20 cellular contexts compared by ENCODE assay signal in genomic region chr5:175684931-175685330, GRCh38. TPM values are rescaled to one million over a fixed set of nuclear protein-coding genes. Genes with fewer than 3 reads are reported as not detected.
DNase-seq lines count a peak whose midpoint lies in the region; ATAC-seq and TF ChIP-seq lines count a peak whose summit lies in the region.
"Had no signal": no experiment of that assay in that cellular context is flagged by ENCODE, and none has a peak within 500 bp of the region (broad histone marks: within the 10 kb centered on the region; RNA-seq: fewer than 3 reads in every experiment).

No MANE protein-coding gene starts in this region.

- H3K27me3 ChIP-seq in left ventricle myocardium inferior (ENCODE audit: low read depth) (no peaks in the 10 kb centered on the region), right atrium auricular region (no peaks in the 10 kb centered on the region)

- H3K9me3 Mint-ChIP-seq in activated T-helper 1 cell treated with anti-CD3 and anti-CD28 coated beads, Interleukin-12 subunit alpha, Interleukin-12 subunit beta, Interleukin-2, Interleukin-4 antibody, amounts not matched to agents 30 ng/mL and 10 ng/mL and 1 ng/mL, durations not matched to agents 14 hours and 24 hours and 36 hours = no peaks in the 10 kb centered on the region
- peaks cover 4% of the 10 kb centered on the region for H3K9me3 Mint-ChIP-seq in chondrocyte (ENCODE audit: low read depth)
- H3K9me3 Mint-ChIP-seq: H9 had no signal

- H3K4me1 ChIP-seq in left ventricle myocardium inferior (peaks cover 91% of the 10 kb centered on the region), right atrium auricular region (peaks cover 0 to 66% of the 10 kb centered on the region in 2 donors)

- H3K4me3 ChIP-seq in left ventricle myocardium inferior (no peak overlapping the region), right atrium auricular region (no peak overlapping the region)
- H3K4me3 ChIP-seq: GM12878 had no signal

- intact Hi-C loops in left ventricle myocardium inferior (cut with micrococcal nuclease) = no loop called here
- intact Hi-C loops in activated T-helper 1 cell treated with anti-CD3 and anti-CD28 coated beads, Interleukin-12 subunit alpha, Interleukin-12 subunit beta, Interleukin-2, Interleukin-4 antibody, amounts not matched to agents 30 ng/mL and 10 ng/mL and 1 ng/mL, durations not matched to agents 14 hours and 24 hours and 36 hours (cut with micrococcal nuclease) = no loop called here

- DNase-seq in left ventricle myocardium inferior (no peak), right atrium auricular region (ENCODE audit: low spot score) (no peak), chondrocyte (ENCODE audit: low spot score) (peak; percentile 17), anterior cingulate cortex (lab: John Stamatoyannopoulos, UW) (no peak), ureter (ENCODE audit: low spot score) (no peak)
- DNase-seq in activated T-helper 1 cell treated with anti-CD3 and anti-CD28 coated beads, Interleukin-12 subunit alpha, Interleukin-12 subunit beta, Interleukin-2, Interleukin-4 antibody, amounts not matched to agents 30 ng/mL and 10 ng/mL and 1 ng/mL, durations not matched to agents 14 hours and 24 hours and 36 hours (ENCODE audit: low spot score) = no peak
- DNase-seq: ACHN, DMS153, H9, KG1, MV-4-11, NCI-H1694 treated with DMSO at 0.1 percent for 48 hours, NCI-H510A, NCI-H748 treated with DMSO at 0.1 percent for 48 hours, OCI-M1, SHP77 treated with DMSO at 0.1 percent for 48 hours had no signal

- H3K9me3 ChIP-seq in left ventricle myocardium inferior (replicated peaks) = peaks cover 5% of the 10 kb centered on the region
- no peaks in the 10 kb centered on the region for H3K9me3 ChIP-seq in right atrium auricular region

- H3K27ac ChIP-seq in left ventricle myocardium inferior (replicated peaks) (peak overlapping the region; percentile 92), right atrium auricular region (peak overlapping the region in 1 of 2 donors; percentile 91), temporal lobe (ENCODE audit: low read depth, low read length) (peak overlapping the region; percentile 50)

- H3K4me3 Mint-ChIP-seq in activated T-helper 1 cell treated with anti-CD3 and anti-CD28 coated beads, Interleukin-12 subunit alpha, Interleukin-12 subunit beta, Interleukin-2, Interleukin-4 antibody, amounts not matched to agents 30 ng/mL and 10 ng/mL and 1 ng/mL, durations not matched to agents 14 hours and 24 hours and 36 hours = no peak overlapping the region
- H3K4me3 Mint-ChIP-seq in chondrocyte (ENCODE audit: unreplicated experiment) = no peak overlapping the region
- H3K4me3 Mint-ChIP-seq: H9 had no signal

- H3K27ac Mint-ChIP-seq in activated T-helper 1 cell treated with anti-CD3 and anti-CD28 coated beads, Interleukin-12 subunit alpha, Interleukin-12 subunit beta, Interleukin-2, Interleukin-4 antibody, amounts not matched to agents 30 ng/mL and 10 ng/mL and 1 ng/mL, durations not matched to agents 14 hours and 24 hours and 36 hours = peak overlapping the region; percentile 47
- no peak overlapping the region for H3K27ac Mint-ChIP-seq in chondrocyte (ENCODE audit: unreplicated experiment)
- H3K27ac Mint-ChIP-seq: H9 had no signal

- H3K27me3 Mint-ChIP-seq in activated T-helper 1 cell treated with anti-CD3 and anti-CD28 coated beads, Interleukin-12 subunit alpha, Interleukin-12 subunit beta, Interleukin-2, Interleukin-4 antibody, amounts not matched to agents 30 ng/mL and 10 ng/mL and 1 ng/mL, durations not matched to agents 14 hours and 24 hours and 36 hours (ENCODE audit: insufficient read depth) = no peaks in the 10 kb centered on the region
- H3K27me3 Mint-ChIP-seq in chondrocyte (ENCODE audit: low read depth) = peaks cover 12% of the 10 kb centered on the region

- H3K36me3 ChIP-seq in left ventricle myocardium inferior = peaks cover 14% of the 10 kb centered on the region
- H3K36me3 ChIP-seq in right atrium auricular region = peaks cover 9% of the 10 kb centered on the region

- ATAC-seq in HG03280 (IDR thresholded peaks at IDR 0.05; ENCODE audit: unreplicated experiment) = no peak
- ATAC-seq: GM12878 had no signal

- peaks cover 40% of the 10 kb centered on the region for H3K4me1 Mint-ChIP-seq in activated T-helper 1 cell treated with anti-CD3 and anti-CD28 coated beads, Interleukin-12 subunit alpha, Interleukin-12 subunit beta, Interleukin-2, Interleukin-4 antibody, amounts not matched to agents 30 ng/mL and 10 ng/mL and 1 ng/mL, durations not matched to agents 14 hours and 24 hours and 36 hours (ENCODE audit: low read depth)
- H3K4me1 Mint-ChIP-seq in chondrocyte (ENCODE audit: low read depth) = no peaks in the 10 kb centered on the region

- peaks cover 58% of the 10 kb centered on the region for H3K36me3 Mint-ChIP-seq in activated T-helper 1 cell treated with anti-CD3 and anti-CD28 coated beads, Interleukin-12 subunit alpha, Interleukin-12 subunit beta, Interleukin-2, Interleukin-4 antibody, amounts not matched to agents 30 ng/mL and 10 ng/mL and 1 ng/mL, durations not matched to agents 14 hours and 24 hours and 36 hours (ENCODE audit: low read depth)
- no peaks in the 10 kb centered on the region for H3K36me3 Mint-ChIP-seq in chondrocyte (ENCODE audit: low read depth)

- no peak for TF ChIP-seq CTCF in left ventricle myocardium inferior (IDR thresholded peaks at IDR 0.05; ENCODE audit: borderline replicate concordance)
- no peak for TF ChIP-seq CTCF in right atrium auricular region (IDR thresholded peaks at IDR 0.05)
- no peak for TF ChIP-seq CTCF in chondrocyte (IDR thresholded peaks at IDR 0.05)

RNA-seq across cellular contexts. Expression of gene HRH2, which starts 27.1 kb away (rescaled TPM):
- total RNA-seq in left ventricle myocardium inferior (47.7 TPM), right atrium auricular region (10 to 100 TPM in 1 of 2 donors, 1 to 10 TPM in 1; 8.0 to 18.9 TPM), chondrocyte (0.27 to 0.38 TPM (median 0.30 TPM) in 3 replicates), temporal lobe (3.0 TPM), ureter (5.7 TPM)
- 94.7 and 96.9 TPM in 2 replicates for total RNA-seq in activated T-helper 1 cell treated with anti-CD3 and anti-CD28 coated beads, Interleukin-12 subunit alpha, Interleukin-12 subunit beta, Interleukin-2, Interleukin-4 antibody, amounts not matched to agents 30 ng/mL and 10 ng/mL and 1 ng/mL, durations not matched to agents 14 hours and 24 hours and 36 hours
- total RNA-seq: HT-29 had no signal
